In the genomic region with DNA sequence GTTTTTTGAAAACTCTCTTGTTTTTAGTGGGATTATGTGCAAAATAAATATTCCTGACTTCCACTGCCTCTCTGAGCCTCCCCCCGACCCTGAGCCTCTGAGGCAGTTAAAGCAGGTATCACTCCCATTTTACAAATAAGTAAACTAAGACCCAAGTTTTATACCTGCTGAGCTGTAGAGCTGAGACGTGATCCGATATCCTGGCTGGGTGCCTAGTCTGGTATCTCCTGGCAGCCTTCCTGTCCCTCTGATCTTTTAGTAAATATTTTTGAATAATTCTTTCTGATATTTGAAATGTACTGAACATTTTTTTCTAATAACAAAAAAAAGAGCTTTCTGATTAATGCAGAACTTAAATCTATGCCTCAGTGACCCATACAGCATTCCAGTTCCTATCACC, we compare ENCODE assay signal across 19 cellular contexts.
A peak's percentile ranks its signal among the peaks of the same experiment; 100 is the strongest.
DNase-seq lines count a peak whose midpoint lies in the region; ATAC-seq, FAIRE-seq and TF ChIP-seq lines count a peak whose summit lies in the region.
"Had no signal": no experiment of that assay in that cellular context is flagged by ENCODE, and none has a peak within 500 bp of the region (broad histone marks: within the 10 kb centered on the region; RNA-seq: fewer than 3 reads in every experiment).

No MANE protein-coding gene starts in this region.

- H3K27ac ChIP-seq in VCaP (peak overlapping the region; percentile 73), pancreas (no peak overlapping the region), transverse colon (peak overlapping the region in 3 of 4 donors; percentile 14 to 27 (median 22))
- H3K27ac ChIP-seq: BLaER1 treated with 17β-estradiol and CSF1 and Interleukin-3, amounts not matched to agents 10 nM and 100 nM had no signal

- in situ Hi-C loops in transverse colon (cut with MboI; ENCODE audit: low pct_ligation_motif_present in 1 of 4, low pct_unique_long_range_greater_than_20kb in 1 of 4, low sequenced_read_pairs in 3 of 4), result loop anchor here in 2 of 4 donors (10.0 to 25.0 kb wide), 2 partner anchors 332 to 349 kb away; no protein-coding TSS in a partner anchor

- 29 to 36% methylated on average over 3 of the region's 3 CpGs for WGBS in pancreas, 2 donors
- WGBS in transverse colon (ENCODE audit: low coverage in 1 of 2), 2 donors, result 43 to 46% methylated on average over 3 of the region's 3 CpGs

- intact Hi-C loops in pancreas (cut with DNase I), result loop anchor here in 1 of 3 donors (10.0 kb wide), 1 partner anchor 229 kb away; no protein-coding TSS in a partner anchor
- intact Hi-C loops in transverse colon (cut with DNase I; ENCODE audit: low total_unique reads), result no loop called here

- H3K4me1 ChIP-seq in pancreas (peaks cover 0 to 10% (median 0%) of the 10 kb centered on the region in 3 donors), transverse colon (peaks cover 6 to 35% (median 17%) of the 10 kb centered on the region in 4 donors)
- H3K4me1 ChIP-seq: BLaER1 treated with 17β-estradiol and CSF1 and Interleukin-3, amounts not matched to agents 10 nM and 100 nM had no signal

- DNase-seq in NCI-H2171 treated with DMSO at 0.1 percent for 48 hours (lab: John Stamatoyannopoulos, UW) (peak; percentile 51), NCI-H2171 (lab: John Stamatoyannopoulos, UW) (no peak), pancreas (peak in 4 of 6 donors; percentile 14 to 42 (median 26)), transverse colon (no peak), SIG-M5 (lab: John Stamatoyannopoulos, UW) (no peak), 8988T (no peak)
- DNase-seq: CD8-positive, alpha-beta T cell; COR-L47; DMS 273 treated with DMSO at 0.1 percent for 48 hours; GDM1; H9 had no signal

- TF ChIP-seq POLR2A in transverse colon (IDR thresholded peaks at IDR 0.05), result no peak

- H3K27me3 ChIP-seq in pancreas (no peaks in the 10 kb centered on the region), transverse colon (no peaks in the 10 kb centered on the region)
- H3K27me3 ChIP-seq: BLaER1 treated with 17β-estradiol and CSF1 and Interleukin-3, amounts not matched to agents 10 nM and 100 nM had no signal

- no peaks in the 10 kb centered on the region for H3K36me3 ChIP-seq in pancreas
- no peaks in the 10 kb centered on the region for H3K36me3 ChIP-seq in transverse colon

- ATAC-seq in pancreas (peak in 3 of 4 donors; percentile 48 to 76 (median 68)), HG02588 (IDR thresholded peaks at IDR 0.05; ENCODE audit: unreplicated experiment) (no peak)
- ATAC-seq: CD8-positive, alpha-beta T cell; HepG2 had no signal

- no peak overlapping the region for H3K4me3 ChIP-seq in pancreas
- H3K4me3 ChIP-seq in transverse colon, result no peak overlapping the region
- H3K4me3 ChIP-seq: BLaER1 treated with 17β-estradiol and CSF1 and Interleukin-3, amounts not matched to agents 10 nM and 100 nM had no signal

- no peak for TF ChIP-seq CTCF in VCaP (conservative IDR thresholded peaks at IDR 0.05)
- TF ChIP-seq CTCF in pancreas (IDR thresholded peaks at IDR 0.05), result no peak
- no peak for TF ChIP-seq CTCF in transverse colon (IDR thresholded peaks at IDR 0.05)

- no peak for FAIRE-seq in pancreas (lab: Jason Lieb, UNC)
- FAIRE-seq: GM12892, GM18507, GM19239, H1 had no signal

- H3K9me3 ChIP-seq in pancreas (no peaks in the 10 kb centered on the region), transverse colon (no peaks in the 10 kb centered on the region)

- no peak for TF ChIP-seq EP300 in transverse colon (IDR thresholded peaks at IDR 0.05; ENCODE audit: low read depth)

Comparison
In these comparisons a context has a peak if more than half of its experiments do, and no peak if none do; other contexts are left out.
1. DNase-seq: peak in NCI-H2171 treated with DMSO at 0.1 percent for 48 hours (single experiment) and pancreas (4 of 6); none in NCI-H2171 (single experiment), transverse colon (single experiment), SIG-M5 (single experiment) and 8988T (single experiment).
2. H3K27ac ChIP-seq: peak in VCaP (single experiment) and transverse colon (3 of 4); none in pancreas (0 of 4).